In genomic region chr10:122139226-122139625, GRCh38 we compare ENCODE assay signal across 16 cellular contexts.
DNase-seq lines count a peak whose midpoint lies in the region; ATAC-seq and TF ChIP-seq lines count a peak whose summit lies in the region.
"Had no signal": no experiment of that assay in that cellular context is flagged by ENCODE, and none has a peak within 500 bp of the region (broad histone marks: within the 10 kb centered on the region; RNA-seq: fewer than 3 reads in every experiment).

No MANE protein-coding gene starts in this region.

- H4K20me1 ChIP-seq in SK-N-SH (ENCODE audit: insufficient read depth): no peaks in the 10 kb centered on the region
- H4K20me1 ChIP-seq: BLaER1 had no signal

- H3K36me3 Mint-ChIP-seq in nephron progenitor cell (ENCODE audit: low read depth): peaks cover 41% of the 10 kb centered on the region
- no peaks in the 10 kb centered on the region for H3K36me3 Mint-ChIP-seq in activated CD4-positive, alpha-beta T cell treated with anti-CD3 and anti-CD28 coated beads for 36 hours (ENCODE audit: low read depth)

- no peak for ATAC-seq in activated CD4-positive, alpha-beta T cell treated with anti-CD3 and anti-CD28 coated beads for 36 hours
- no peak for ATAC-seq in HG03565 (IDR thresholded peaks at IDR 0.05; ENCODE audit: unreplicated experiment)
- ATAC-seq: activated CD8-positive, alpha-beta T cell treated with anti-CD3 and anti-CD28 coated beads, Interleukin-2, amount 10 ng/mL, durations not matched to agents 7 days and 5 days had no signal

- H2AFZ ChIP-seq in SK-N-SH (ENCODE audit: low read depth): peak overlapping the region; percentile 38; the same call in 1 of the 2 replicates

- intact Hi-C loops in activated CD4-positive, alpha-beta T cell treated with anti-CD3 and anti-CD28 coated beads for 36 hours (cut with DNase I, micrococcal nuclease): no loop called here

- H3K4me1 ChIP-seq in SK-N-SH (ENCODE audit: control insufficient read depth in 1 of 2, insufficient read depth in 2 of 2, low read depth in 1 of 2, low read length in 1 of 2) (peaks cover 33 to 66% of the 10 kb centered on the region in 2 experiments), cardiac muscle cell (ENCODE audit: low read depth) (peaks cover 67% of the 10 kb centered on the region), tibial nerve (peaks cover 3 to 61% (median 44%) of the 10 kb centered on the region in 4 donors)

- TF ChIP-seq EP300 in SK-N-SH (IDR thresholded peaks at IDR 0.05; ENCODE audit: borderline replicate concordance in 1 of 2, low read depth in 1 of 2, low read length in 1 of 2) (no peak), tibial nerve (IDR thresholded peaks at IDR 0.05) (no peak)

- no peaks in the 10 kb centered on the region for H3K9me2 ChIP-seq in SK-N-SH

- no peak overlapping the region for H3K4me3 Mint-ChIP-seq in nephron progenitor cell
- no peak overlapping the region for H3K4me3 Mint-ChIP-seq in activated CD4-positive, alpha-beta T cell treated with anti-CD3 and anti-CD28 coated beads for 36 hours
- H3K4me3 Mint-ChIP-seq: activated CD8-positive, alpha-beta T cell treated with anti-CD3 and anti-CD28 coated beads, Interleukin-2, amount 10 ng/mL, durations not matched to agents 7 days and 5 days; dendritic cell treated with granulocyte-macrophage colony-stimulating factor and Interleukin-4, amounts not matched to agents 40 ng/mL and 50 ng/mL, for 4 days had no signal

- CTCF ChIA-PET in SK-N-SH (lab: Yijun Ruan, JAX): interaction anchor here (0.9 to 7.2 kb wide), 10 partner anchors 9 to 164 kb away, joined by 3 to 111 read pairs (median 8); partner anchors contain the start of gene NSMCE4A
- CTCF ChIA-PET in activated CD4-positive, alpha-beta T cell treated with anti-CD3 and anti-CD28 coated beads for 36 hours (lab: Charles Lee): no interaction called here

- peak overlapping the region; percentile 68; the same call in 1 of the 2 replicates for H3K4me2 ChIP-seq in SK-N-SH
- H3K4me2 ChIP-seq: BLaER1 had no signal

- H3K27me3 Mint-ChIP-seq in nephron progenitor cell (ENCODE audit: low read depth, poor library complexity): peaks cover 3% of the 10 kb centered on the region
- H3K27me3 Mint-ChIP-seq in activated CD4-positive, alpha-beta T cell treated with anti-CD3 and anti-CD28 coated beads for 36 hours: no peaks in the 10 kb centered on the region

- no peak overlapping the region; the same call in 1 of the 2 replicates for H3K9ac ChIP-seq in SK-N-SH
- H3K9ac ChIP-seq: BLaER1 had no signal

- H3F3A ChIP-seq in SK-N-SH (replicated peaks; ENCODE audit: insufficient read depth): peaks cover 31% of the 10 kb centered on the region

- H3K27me3 ChIP-seq in SK-N-SH (ENCODE audit: insufficient read depth) (no peaks in the 10 kb centered on the region), cardiac muscle cell (no peaks in the 10 kb centered on the region), tibial nerve (no peaks in the 10 kb centered on the region)
- H3K27me3 ChIP-seq: BLaER1 had no signal

- TF ChIP-seq RAD21 in SK-N-SH (IDR thresholded peaks at IDR 0.05; ENCODE audit: low read length): no peak; the same call in 1 of the 2 replicates

- no peak for TF ChIP-seq POLR2A in tibial nerve (IDR thresholded peaks at IDR 0.05)

- H3K9me3 ChIP-seq in SK-N-SH (no peaks in the 10 kb centered on the region), cardiac muscle cell (ENCODE audit: low read depth) (no peaks in the 10 kb centered on the region), tibial nerve (no peaks in the 10 kb centered on the region)
- H3K9me3 ChIP-seq: BLaER1 had no signal

- 58% methylated on average over 8 of the region's 11 CpGs for WGBS in SK-N-SH (ENCODE audit: low lambda C conversion rate)
- 48 to 66% methylated on average over 11 of the region's 11 CpGs for WGBS in tibial nerve, 2 donors

- no peak for TF ChIP-seq CTCF in SK-N-SH (IDR thresholded peaks at IDR 0.05)
- no peak for TF ChIP-seq CTCF in cardiac muscle cell (IDR thresholded peaks at IDR 0.05; ENCODE audit: low read depth, low read length)
- no peak for TF ChIP-seq CTCF in nephron progenitor cell (IDR thresholded peaks at IDR 0.05)
- no peak for TF ChIP-seq CTCF in tibial nerve (IDR thresholded peaks at IDR 0.05)

- POLR2A ChIA-PET in SK-N-SH (lab: Yijun Ruan, JAX): interaction anchor here (0.8 to 5.9 kb wide), 18 partner anchors 9 to 218 kb away, joined by 3 to 90 read pairs (median 5); partner anchors contain the start of genes ATE1 and NSMCE4A
- POLR2A ChIA-PET in activated CD4-positive, alpha-beta T cell treated with anti-CD3 and anti-CD28 coated beads for 36 hours (lab: Charles Lee): no interaction called here

- peak overlapping the region; percentile 81 for H3K27ac Mint-ChIP-seq in nephron progenitor cell
- no peak overlapping the region for H3K27ac Mint-ChIP-seq in activated CD4-positive, alpha-beta T cell treated with anti-CD3 and anti-CD28 coated beads for 36 hours
- H3K27ac Mint-ChIP-seq: activated CD8-positive, alpha-beta T cell treated with anti-CD3 and anti-CD28 coated beads, Interleukin-2, amount 10 ng/mL, durations not matched to agents 7 days and 5 days; dendritic cell treated with granulocyte-macrophage colony-stimulating factor and Interleukin-4, amounts not matched to agents 40 ng/mL and 50 ng/mL, for 4 days had no signal

- peaks cover 0 to 3% of the 10 kb centered on the region in 2 experiments for H3K36me3 ChIP-seq in SK-N-SH (replicated peaks in 1 of 2; ENCODE audit: control insufficient read depth in 1 of 2, insufficient read depth in 2 of 2, low read length in 1 of 2)
- H3K36me3 ChIP-seq in cardiac muscle cell: no peaks in the 10 kb centered on the region
- H3K36me3 ChIP-seq in tibial nerve: peaks cover 0 to 10% (median 0%) of the 10 kb centered on the region in 3 donors
- H3K36me3 ChIP-seq: BLaER1 had no signal

- peaks cover 55% of the 10 kb centered on the region for H3K4me1 Mint-ChIP-seq in nephron progenitor cell
- H3K4me1 Mint-ChIP-seq in activated CD4-positive, alpha-beta T cell treated with anti-CD3 and anti-CD28 coated beads for 36 hours: no peaks in the 10 kb centered on the region

- H3K4me3 ChIP-seq in SK-N-SH (ENCODE audit: low read depth in 2 of 2, low read length in 1 of 2) (no peak overlapping the region; a peak in 1 of 4 replicates), cardiac muscle cell (no peak overlapping the region), tibial nerve (no peak overlapping the region)
- H3K4me3 ChIP-seq: BLaER1 had no signal

- H3K79me2 ChIP-seq in SK-N-SH (ENCODE audit: insufficient read depth): no peaks in the 10 kb centered on the region

- H3K27ac ChIP-seq in SK-N-SH (ENCODE audit: low read depth in 2 of 2, low read length in 1 of 2) (peak overlapping the region; percentile 95 to 100; a peak in 3 of 4 replicates), cardiac muscle cell (peak overlapping the region; percentile 92), tibial nerve (peak overlapping the region in 3 of 4 donors; percentile 3 to 91 (median 83))
- H3K27ac ChIP-seq: BLaER1 had no signal

- DNase-seq in SK-N-SH (peak; percentile 52), cardiac muscle cell (ENCODE audit: low read depth in 1 of 2, low spot score in 1 of 2) (peak in 1 of 2 donors; percentile 89), nephron progenitor cell (no peak), tibial nerve (ENCODE audit: low spot score in 2 of 2) (no peak), activated T-cell treated with anti-CD3 and anti-CD28 coated beads for 4 hours (no peak), NCI-H2196 (lab: John Stamatoyannopoulos, UW; ENCODE audit: unreplicated experiment) (no peak)
- DNase-seq in activated CD4-positive, alpha-beta T cell treated with anti-CD3 and anti-CD28 coated beads for 36 hours: no peak
- DNase-seq: activated CD8-positive, alpha-beta T cell treated with anti-CD3 and anti-CD28 coated beads, Interleukin-2, amount 10 ng/mL, durations not matched to agents 7 days and 5 days; activated effector memory CD4-positive, alpha-beta T cell treated with Interleukin-2 at 50 U/mL for 16 hours; DMS153; midbrain; NCI-H510A treated with DMSO at 0.1 percent for 48 hours; stimulated activated CD4-positive, alpha-beta T cell treated with anti-CD3 and anti-CD28 coated beads, Interleukin-2, amount 100 ng/mL, for 48 hours had no signal

- peaks cover 3% of the 10 kb centered on the region for H3K9me3 Mint-ChIP-seq in nephron progenitor cell
- H3K9me3 Mint-ChIP-seq in activated CD4-positive, alpha-beta T cell treated with anti-CD3 and anti-CD28 coated beads for 36 hours (ENCODE audit: low read depth): no peaks in the 10 kb centered on the region
- H3K9me3 Mint-ChIP-seq: dendritic cell treated with granulocyte-macrophage colony-stimulating factor and Interleukin-4, amounts not matched to agents 40 ng/mL and 50 ng/mL, for 4 days had no signal

TF ChIP-seq in SK-N-SH, 30 proteins besides CTCF, POLR2A, EP300 and RAD21:
- peak; percentile 1; the same call in 1 of the 2 replicates for TF ChIP-seq SMC3 (IDR thresholded peaks at IDR 0.05; ENCODE audit: low read depth, low read length)
- no peak for TF ChIP-seq FOXJ3 (CRISPR knock-in tag; IDR thresholded peaks at IDR 0.05)
- peak; percentile 82; the same call in 1 of the 2 replicates for TF ChIP-seq MXI1 (IDR thresholded peaks at IDR 0.05; ENCODE audit: low read depth, low read length)
